Comparison of ENCODE assay signal across 1 cellular context in the genomic region with DNA sequence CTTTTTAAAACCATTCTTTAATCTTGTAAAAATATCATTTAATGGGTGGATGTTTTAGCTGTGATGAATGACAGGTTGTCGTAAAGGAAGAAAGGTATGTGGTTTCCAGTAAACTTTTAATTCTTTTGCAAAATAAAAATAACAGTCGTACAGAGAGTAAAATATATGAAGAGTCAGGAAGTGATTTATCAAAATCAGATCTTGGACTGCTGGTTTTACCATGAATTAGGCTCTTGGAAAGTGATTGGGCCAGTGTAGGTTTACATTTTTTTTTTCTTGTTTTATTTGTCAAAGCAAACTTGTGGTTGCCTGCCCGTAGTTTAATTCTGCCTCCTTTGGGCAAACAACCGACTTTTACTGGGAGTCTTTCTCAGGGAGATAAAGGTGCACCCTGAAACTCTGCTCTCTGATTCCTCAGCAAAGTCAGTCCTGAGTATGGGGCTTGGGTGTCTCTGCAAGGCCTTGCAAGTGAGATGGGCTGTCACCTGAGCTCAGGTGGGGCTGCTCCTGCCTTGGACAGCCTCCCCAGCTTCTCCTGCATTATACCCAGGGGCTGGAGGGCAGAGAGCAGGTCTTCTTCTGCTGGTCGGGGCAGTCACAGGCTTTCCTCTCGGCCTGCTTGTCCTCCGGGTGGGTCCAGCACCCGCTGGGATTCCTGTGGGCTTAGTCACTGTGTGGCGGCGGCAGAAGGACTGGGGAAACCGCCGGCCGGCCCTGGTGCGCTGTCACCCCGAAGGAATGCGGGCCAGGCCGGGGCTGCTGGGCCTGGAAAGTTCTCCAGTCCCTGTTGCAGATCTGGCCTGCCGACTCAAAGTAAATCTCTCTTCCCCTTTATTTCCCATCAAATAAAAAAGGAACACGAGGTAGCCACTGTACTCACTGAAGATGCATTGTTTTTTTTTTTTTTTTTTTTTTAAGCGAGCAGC.
TF ChIP-seq lines count a peak whose summit lies in the region.

No MANE protein-coding gene starts in this region.

TF ChIP-seq in HCT116, 20 proteins besides CTCF, POLR2A, EP300 and RAD21 (continued from another document):
- TF ChIP-seq CEBPB (IDR thresholded peaks at IDR 0.05; ENCODE audit: low read depth) (no peak), ZFX (IDR thresholded peaks at IDR 0.05) (peak; percentile 71), FOSL1 (IDR thresholded peaks at IDR 0.05; ENCODE audit: low read depth) (peak; percentile 95), SIN3A (IDR thresholded peaks at IDR 0.05; ENCODE audit: low read depth) (no peak), EZH2phosphoT487 (IDR thresholded peaks at IDR 0.05; ENCODE audit: borderline replicate concordance) (no peak), TCF7L2 (IDR thresholded peaks at IDR 0.05; ENCODE audit: borderline replicate concordance, extremely low read depth, insufficient read depth, insufficient read length) (peak; percentile 58), SP1 (IDR thresholded peaks at IDR 0.05; ENCODE audit: low read depth) (peak; percentile 76), YY1 (IDR thresholded peaks at IDR 0.05; ENCODE audit: extremely low read depth, insufficient replicate concordance, low read depth, low read length) (no peak)
- TF ChIP-seq, protein P1, sequence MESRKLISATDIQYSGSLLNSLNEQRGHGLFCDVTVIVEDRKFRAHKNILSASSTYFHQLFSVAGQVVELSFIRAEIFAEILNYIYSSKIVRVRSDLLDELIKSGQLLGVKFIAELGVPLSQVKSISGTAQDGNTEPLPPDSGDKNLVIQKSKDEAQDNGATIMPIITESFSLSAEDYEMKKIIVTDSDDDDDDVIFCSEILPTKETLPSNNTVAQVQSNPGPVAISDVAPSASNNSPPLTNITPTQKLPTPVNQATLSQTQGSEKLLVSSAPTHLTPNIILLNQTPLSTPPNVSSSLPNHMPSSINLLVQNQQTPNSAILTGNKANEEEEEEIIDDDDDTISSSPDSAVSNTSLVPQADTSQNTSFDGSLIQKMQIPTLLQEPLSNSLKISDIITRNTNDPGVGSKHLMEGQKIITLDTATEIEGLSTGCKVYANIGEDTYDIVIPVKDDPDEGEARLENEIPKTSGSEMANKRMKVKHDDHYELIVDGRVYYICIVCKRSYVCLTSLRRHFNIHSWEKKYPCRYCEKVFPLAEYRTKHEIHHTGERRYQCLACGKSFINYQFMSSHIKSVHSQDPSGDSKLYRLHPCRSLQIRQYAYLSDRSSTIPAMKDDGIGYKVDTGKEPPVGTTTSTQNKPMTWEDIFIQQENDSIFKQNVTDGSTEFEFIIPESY (IDR thresholded peaks at IDR 0.05; ENCODE audit: extremely low read depth, insufficient replicate concordance, low read length) = no peak
TF ChIP-seq in HCT116: peak in this region for 6.
